Comparison of ENCODE assay signal across 30 cellular contexts in the genomic region with DNA sequence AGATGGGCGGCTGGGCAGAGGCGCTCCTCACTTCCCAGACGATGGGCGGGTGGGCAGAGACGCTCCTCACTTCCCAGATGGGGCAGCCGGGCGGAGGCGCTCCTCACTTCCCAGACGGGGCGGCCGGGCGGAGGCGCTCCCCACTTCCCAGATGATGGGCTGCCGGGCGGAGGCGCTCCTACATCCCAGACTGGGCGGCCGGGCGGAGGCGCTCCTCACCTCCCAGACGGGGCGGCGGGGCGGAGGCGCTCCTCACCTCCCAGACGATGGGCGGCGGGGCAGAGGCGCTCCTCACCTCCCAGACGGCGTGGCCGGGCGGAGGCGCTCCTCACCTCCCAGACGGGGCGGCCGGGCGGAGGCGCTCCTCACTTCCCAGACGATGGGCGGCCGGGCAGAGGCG.
"Had no signal": no experiment of that assay in that cellular context is flagged by ENCODE, and none has a peak within 500 bp of the region (broad histone marks: within the 10 kb centered on the region; RNA-seq: fewer than 3 reads in every experiment).

No MANE protein-coding gene starts in this region.

- H3K4me3 ChIP-seq: ascending aorta, cardiac muscle cell had no signal

- H3K4me1 ChIP-seq: ascending aorta had no signal

- H3K9me3 ChIP-seq: ascending aorta had no signal

- DNase-seq: activated B cell treated with CpG ODN at 0.5 μM for 24 hours; activated CD4-positive, alpha-beta memory T cell treated with anti-CD3 and anti-CD28 coated beads, Interleukin-2, amount 10 ng/mL, durations not matched to agents 7 days and 5 days; activated CD4-positive, alpha-beta T cell treated with anti-CD3 and anti-CD28 coated beads for 1 hour; activated CD4-positive, alpha-beta T cell treated with anti-CD3 and anti-CD28 coated beads for 36 hours; activated CD4-positive, alpha-beta T cell treated with anti-CD3 and anti-CD28 coated beads for 48 hours; activated CD4-positive, alpha-beta T cell treated with anti-CD3 and anti-CD28 coated beads, Interleukin-2, amount 10 ng/mL, durations not matched to agents 7 days and 5 days; activated CD4-positive, alpha-beta T cell treated with anti-CD3 and anti-CD28 coated beads, Interleukin-2, amount 50 U/mL, for 48 hours; activated CD8-positive, alpha-beta memory T cell treated with anti-CD3 and anti-CD28 coated beads for 24 hours; activated CD8-positive, alpha-beta memory T cell treated with anti-CD3 and anti-CD28 coated beads, Interleukin-2, amount 10 ng/mL, durations not matched to agents 7 days and 5 days; activated CD8-positive, alpha-beta memory T cell treated with anti-CD3 and anti-CD28 coated beads, Interleukin-2, amount 50 U/mL, for 48 hours; activated CD8-positive, alpha-beta T cell treated with anti-CD3 and anti-CD28 coated beads, Interleukin-2, amount 10 ng/mL, durations not matched to agents 7 days and 5 days; activated effector memory CD4-positive, alpha-beta T cell treated with Interleukin-2 at 50 U/mL for 16 hours; activated naive CD4-positive, alpha-beta T cell treated with anti-CD3 and anti-CD28 coated beads, Interleukin-2, amount 10 ng/mL, durations not matched to agents 7 days and 5 days; activated naive CD4-positive, alpha-beta T cell treated with Interleukin-2 at 50 U/mL for 16 hours; activated naive CD8-positive, alpha-beta T cell treated with anti-CD3 and anti-CD28 coated beads, Interleukin-2, amount 10 ng/mL, durations not matched to agents 7 days and 5 days; activated naive CD8-positive, alpha-beta T cell treated with anti-CD3 and anti-CD28 coated beads, Interleukin-2, amount 50 U/mL, for 24 hours; activated T-cell treated with anti-CD3 and anti-CD28 coated beads, Interleukin-2, amount 50 U/mL, for 24 hours; activated T-cell treated with anti-CD3 and anti-CD28 coated beads, Interleukin-2, amount 50 U/mL, for 48 hours; amygdala; anterior cingulate cortex; cerebellar nuclear complex; T-helper 1 cell; T-helper 2 cell; T-helper 9 cell had no signal

- H3K27me3 ChIP-seq: ascending aorta, cardiac muscle cell had no signal

- H3K36me3 ChIP-seq: cardiac muscle cell had no signal

- H3K27ac ChIP-seq: ascending aorta, cardiac muscle cell, VCaP had no signal

- ATAC-seq: activated CD4-positive, alpha-beta T cell treated with anti-CD3 and anti-CD28 coated beads for 36 hours; activated CD4-positive, CD25-positive, alpha-beta regulatory T cell treated with anti-CD3 and anti-CD28 coated beads, Interleukin-2, amount 50 U/mL, for 24 hours; activated CD8-positive, alpha-beta memory T cell treated with anti-CD3 and anti-CD28 coated beads, Interleukin-2, amount 10 ng/mL, durations not matched to agents 7 days and 5 days; activated CD8-positive, alpha-beta T cell treated with anti-CD3 and anti-CD28 coated beads, Interleukin-2, amount 10 ng/mL, durations not matched to agents 7 days and 5 days; activated naive CD8-positive, alpha-beta T cell treated with anti-CD3 and anti-CD28 coated beads, Interleukin-2, amount 50 U/mL, for 24 hours had no signal

- FAIRE-seq: bronchial epithelial cell, TTC549 had no signal
